In genomic region chr16:18803569-18804462, GRCh38 we compare ENCODE assay signal across 8 cellular contexts. TPM values are rescaled to one million over a fixed set of nuclear protein-coding genes. Genes with fewer than 3 reads are reported as not detected.
DNase-seq lines count a peak whose midpoint lies in the region; ATAC-seq and TF ChIP-seq lines count a peak whose summit lies in the region.

No MANE protein-coding gene starts in this region.

- in situ Hi-C loops in Panc1 (cut with HindIII; ENCODE audit: low pct_unique_long_range_greater_than_20kb, low sequenced_read_pairs) (no loop called here), gastrocnemius medialis (cut with MboI; ENCODE audit: low sequenced_read_pairs in 4 of 4) (no loop called here)

- intact Hi-C loops in Panc1 (cut with micrococcal nuclease; ENCODE audit: unreplicated experiment) (no loop called here), gastrocnemius medialis (cut with DNase I; ENCODE audit: low total_unique reads) (loop anchor here (5.0 to 10.0 kb wide), 3 partner anchors 123 to 1081 kb away; partner anchors contain the start of genes CCP110, GDE1, GPRC5B and SMG1)

- no TSS peak for BruUV-seq in Panc1 (replicated peaks; lab: Mats Ljungman, UMichigan)

- no peak overlapping the region for H3K4me3 Mint-ChIP-seq in endodermal cell

- TF ChIP-seq CTCF in Panc1 (IDR thresholded peaks at IDR 0.05) (no peak), endodermal cell (conservative IDR thresholded peaks at IDR 0.05) (no peak), gastrocnemius medialis (IDR thresholded peaks at IDR 0.05 in 4 of 5, conservative IDR thresholded peaks at IDR 0.05 in 1 of 5) (no peak)

- H3K9ac ChIP-seq in endodermal cell (ENCODE audit: extremely low read depth, low read length, poor library complexity, severe bottlenecking) = peak overlapping the region; percentile 24

- CTCF ChIA-PET in Panc1 (lab: Charles Lee) = interaction anchor here (0.6 kb wide), 2 partner anchors 796 to 885 kb away, joined by 6 to 7 read pairs; no protein-coding TSS in a partner anchor

- peaks cover 24% of the 10 kb centered on the region for H3K36me3 Mint-ChIP-seq in endodermal cell (ENCODE audit: low read depth)

- TF ChIP-seq POLR2A in gastrocnemius medialis (IDR thresholded peaks at IDR 0.05) = no peak

- peak; percentile 53 for DNase-seq in SIG-M5 treated with dmso at 0.1 percent for 504 hours (lab: John Stamatoyannopoulos, UW; ENCODE audit: unreplicated experiment)
- DNase-seq in SIG-M5 (lab: John Stamatoyannopoulos, UW) = no peak
- no peak for DNase-seq in Panc1 (ENCODE audit: low read depth, low spot score)
- DNase-seq in endodermal cell = no peak
- no peak for DNase-seq in gastrocnemius medialis
- no peak for DNase-seq in NCI-H2081 treated with DMSO at 0.1 percent for 48 hours (lab: John Stamatoyannopoulos, UW)
- DNase-seq in NCI-H2171 (lab: John Stamatoyannopoulos, UW) = no peak

- H3K9me3 ChIP-seq in Panc1 (ENCODE audit: control insufficient read depth, insufficient read depth, low read depth, low read length) (no peaks in the 10 kb centered on the region), endodermal cell (ENCODE audit: control insufficient read depth, low read length) (peaks cover 9% of the 10 kb centered on the region), gastrocnemius medialis (no peaks in the 10 kb centered on the region)

- H3K4me3 ChIP-seq in Panc1 (ENCODE audit: low read depth in 2 of 2, low read length in 2 of 2) (peak overlapping the region; percentile 1 to 4; a peak in 1 of 4 replicates), endodermal cell (ENCODE audit: low read length) (peak overlapping the region; percentile 19), gastrocnemius medialis (no peak overlapping the region)

- POLR2A ChIA-PET in Panc1 (lab: Charles Lee) = interaction anchor here (0.6 kb wide), 1 partner anchor 453 kb away, joined by 12 read pairs; no protein-coding TSS in a partner anchor

- H3K9me3 Mint-ChIP-seq in endodermal cell = peaks cover 2% of the 10 kb centered on the region

- H3K36me3 ChIP-seq in Panc1 (ENCODE audit: control insufficient read depth, insufficient read depth, low read length) (peaks cover 23% of the 10 kb centered on the region), endodermal cell (ENCODE audit: control insufficient read depth, insufficient read depth, low read length) (peaks cover 36% of the 10 kb centered on the region), gastrocnemius medialis (peaks cover 2 to 24% of the 10 kb centered on the region in 2 donors)

- no peaks in the 10 kb centered on the region for H3K27me3 Mint-ChIP-seq in endodermal cell (ENCODE audit: insufficient read depth)

- peak overlapping the region; percentile 93 for H3K27ac ChIP-seq in Panc1 (ENCODE audit: low read length)
- H3K27ac ChIP-seq in endodermal cell (ENCODE audit: low read depth, low read length) = peak overlapping the region; percentile 4
- H3K27ac ChIP-seq in gastrocnemius medialis = peak overlapping the region; percentile 90 to 96 (median 94)

- H3K27me3 ChIP-seq in Panc1 (ENCODE audit: control insufficient read depth, insufficient read depth, low read length) (no peaks in the 10 kb centered on the region), endodermal cell (ENCODE audit: control insufficient read depth, insufficient read depth, low read length, poor library complexity, severe bottlenecking) (no peaks in the 10 kb centered on the region), gastrocnemius medialis (no peaks in the 10 kb centered on the region)

- H3K4me1 Mint-ChIP-seq in endodermal cell = peaks cover 57% of the 10 kb centered on the region

- peaks cover 47% of the 10 kb centered on the region for H3K4me1 ChIP-seq in Panc1 (ENCODE audit: control insufficient read depth, insufficient read depth, low read length)
- peaks cover 21% of the 10 kb centered on the region for H3K4me1 ChIP-seq in endodermal cell (ENCODE audit: control insufficient read depth, insufficient read depth, low read length)
- H3K4me1 ChIP-seq in gastrocnemius medialis = peaks cover 44 to 52% of the 10 kb centered on the region in 2 donors

- WGBS in endodermal cell (ENCODE audit: insufficient coverage in 1 of 2, insufficient read length in 1 of 2), 2 experiments = 88 to 100% methylated on average over 1 to 5 of the region's 5 CpGs

- peak overlapping the region; percentile 93 for H3K27ac Mint-ChIP-seq in endodermal cell

- no peak for ATAC-seq in Panc1
- no peak for ATAC-seq in gastrocnemius medialis
- no peak for ATAC-seq in HG02678 (IDR thresholded peaks at IDR 0.05; ENCODE audit: unreplicated experiment)

RNA-seq across cellular contexts. Expression of gene ARL6IP1, which starts 2.5 kb away (rescaled TPM):
- total RNA-seq in Panc1 (2021; ENCODE audit: unreplicated experiment) = 343 TPM
- 339 TPM for polyA plus RNA-seq in Panc1 (2012; ENCODE audit: insufficient read length)
- total RNA-seq in endodermal cell = 100 to 1,000 TPM; 331 to 334 TPM
- 381 TPM for polyA plus RNA-seq in endodermal cell (2013, experiment 1 of 2)
- 388 TPM for polyA plus RNA-seq in endodermal cell (2013, experiment 2 of 2)
- total RNA-seq in gastrocnemius medialis = 10 to 100 TPM; 25.2 to 40.5 (median 37.5) TPM

RNA-seq across cellular contexts. Expression of gene RPS15A, which starts 13.7 kb away (rescaled TPM):
- total RNA-seq in Panc1 (2021; ENCODE audit: unreplicated experiment) = 1,366 TPM
- 1,339 TPM for polyA plus RNA-seq in Panc1 (2012; ENCODE audit: insufficient read length)
- total RNA-seq in endodermal cell = 1,000 to 10,000 TPM; 1,367 to 1,664 TPM
- 2,058 TPM for polyA plus RNA-seq in endodermal cell (2013, experiment 1 of 2)
- polyA plus RNA-seq in endodermal cell (2013, experiment 2 of 2) = 2,051 TPM
- total RNA-seq in gastrocnemius medialis = 1,000 to 10,000 TPM; 1,340 to 2,259 (median 1,706) TPM

Comparison
In these comparisons a context has a peak if more than half of its experiments do, and no peak if none do; other contexts are left out.
1. H3K27ac ChIP-seq: peak in every context shown above with its lines; median percentile 94 in gastrocnemius medialis; 93 in Panc1; 4 in endodermal cell.
2. H3K4me3 ChIP-seq: peak in Panc1 (2 of 2) and endodermal cell (single experiment); none in gastrocnemius medialis (0 of 4).